Comparison of ENCODE assay signal across 9 cellular contexts in genomic region chr21:42414928-42415769, GRCh38. TPM values are rescaled to one million over a fixed set of nuclear protein-coding genes. Genes with fewer than 3 reads are reported as not detected.
A peak's percentile ranks its signal among the peaks of the same experiment; 100 is the strongest.
DNase-seq lines count a peak whose midpoint lies in the region; ATAC-seq, FAIRE-seq and TF ChIP-seq lines count a peak whose summit lies in the region.
"Had no signal": no experiment of that assay in that cellular context is flagged by ENCODE, and none has a peak within 500 bp of the region (broad histone marks: within the 10 kb centered on the region; RNA-seq: fewer than 3 reads in every experiment).

No MANE protein-coding gene starts in this region.

- H3K27me3 ChIP-seq in upper lobe of left lung (peaks cover 0 to 1% (median 0%) of the 10 kb centered on the region in 4 donors), left ventricle myocardium inferior (ENCODE audit: low read depth) (peaks cover 93% of the 10 kb centered on the region)

- H3K4me3 Mint-ChIP-seq in type B pancreatic cell: no peak overlapping the region

- H3K9me3 Mint-ChIP-seq in type B pancreatic cell: no peaks in the 10 kb centered on the region

- H3K4me1 Mint-ChIP-seq in type B pancreatic cell (ENCODE audit: unreplicated experiment): no peaks in the 10 kb centered on the region

- H3K27me3 Mint-ChIP-seq in type B pancreatic cell: peaks cover 3% of the 10 kb centered on the region

- WGBS in upper lobe of left lung, 2 donors: 64 to 67% methylated on average over 6 to 27 of the region's 27 CpGs

- H3K27ac Mint-ChIP-seq in type B pancreatic cell: no peak overlapping the region

- DNase-seq in GM12891 (ENCODE audit: insufficient read length, low spot score): peak; percentile 74
- peak; percentile 72 for DNase-seq in RKO (ENCODE audit: low spot score)
- peak; percentile 93 for DNase-seq in activated naive CD4-positive, alpha-beta T cell treated with anti-CD3 and anti-CD28 coated beads, Interleukin-2, amount 50 U/mL, for 16 hours
- peak; percentile 36 for DNase-seq in mucosa of gallbladder (ENCODE audit: low spot score)
- DNase-seq in upper lobe of left lung: peak in 1 of 2 donors; percentile 64
- no peak for DNase-seq in type B pancreatic cell (ENCODE audit: extremely low spot score, unreplicated experiment)
- DNase-seq in left ventricle myocardium inferior: no peak

- TF ChIP-seq POLR2A in GM12891 (IDR thresholded peaks at IDR 0.05; ENCODE audit: low read depth, low read length) (no peak), upper lobe of left lung (IDR thresholded peaks at IDR 0.05) (no peak)

- H3K36me3 Mint-ChIP-seq in type B pancreatic cell: no peaks in the 10 kb centered on the region

- TF ChIP-seq CTCF in upper lobe of left lung (IDR thresholded peaks at IDR 0.05): no peak
- no peak for TF ChIP-seq CTCF in type B pancreatic cell (conservative IDR thresholded peaks at IDR 0.05)
- no peak for TF ChIP-seq CTCF in left ventricle myocardium inferior (IDR thresholded peaks at IDR 0.05; ENCODE audit: borderline replicate concordance)

- H3K36me3 ChIP-seq in upper lobe of left lung: no peaks in the 10 kb centered on the region
- no peaks in the 10 kb centered on the region for H3K36me3 ChIP-seq in left ventricle myocardium inferior

- intact Hi-C loops in left ventricle myocardium inferior (cut with micrococcal nuclease): no loop called here

- H3K4me1 ChIP-seq in upper lobe of left lung: peaks cover 0 to 8% (median 0%) of the 10 kb centered on the region in 4 donors
- no peaks in the 10 kb centered on the region for H3K4me1 ChIP-seq in left ventricle myocardium inferior

- peak overlapping the region in 1 of 4 donors; percentile 13 for H3K27ac ChIP-seq in upper lobe of left lung
- no peak overlapping the region for H3K27ac ChIP-seq in left ventricle myocardium inferior (replicated peaks)
- H3K27ac ChIP-seq: KMS-11 had no signal

- ATAC-seq in HG02588 (IDR thresholded peaks at IDR 0.05; ENCODE audit: unreplicated experiment): peak; percentile 81
- ATAC-seq in upper lobe of left lung (ENCODE audit: low FRiP score in 2 of 2): peak; percentile 9 to 34

- no peaks in the 10 kb centered on the region for H3K9me3 ChIP-seq in upper lobe of left lung
- peaks cover 6% of the 10 kb centered on the region for H3K9me3 ChIP-seq in left ventricle myocardium inferior (replicated peaks)

- TF ChIP-seq EP300 in upper lobe of left lung (IDR thresholded peaks at IDR 0.05): no peak

- FAIRE-seq in GM12891 (lab: Jason Lieb, UNC): peak; percentile 96

- no peak overlapping the region for H3K4me3 ChIP-seq in upper lobe of left lung
- H3K4me3 ChIP-seq in left ventricle myocardium inferior: no peak overlapping the region

TF ChIP-seq in GM12891, 5 proteins besides CTCF, POLR2A, EP300 and RAD21:
- TF ChIP-seq POLR2AphosphoS5 (IDR thresholded peaks at IDR 0.05; ENCODE audit: low read depth, low read length): no peak; the same call in 1 of the 2 replicates
- TF ChIP-seq POU2F2 (IDR thresholded peaks at IDR 0.05; ENCODE audit: low read depth, low read length): peak; percentile 87
- TF ChIP-seq SPI1 (IDR thresholded peaks at IDR 0.05; ENCODE audit: low read depth, low read length): 0 out of 2 replicates have a peak, but pooled peaks have one; percentile 10
- no peak for TF ChIP-seq TAF1 (IDR thresholded peaks at IDR 0.05; ENCODE audit: low read depth, low read length)
- TF ChIP-seq PAX5 (IDR thresholded peaks at IDR 0.05; ENCODE audit: insufficient read depth, low read length, severe bottlenecking): peak; percentile 48

RNA-seq across cellular contexts. Expression of gene UBASH3A, which starts 11.4 kb away (rescaled TPM):
- 1.1 TPM for polyA plus RNA-seq in GM12891 (2012; ENCODE audit: low read depth, missing spikeins)
- 2.0 TPM for total RNA-seq in mucosa of gallbladder
- 1 to 10 TPM in 5 of 6 donors, not detected in 1; 1.4 to 7.3 (median 2.9) TPM for total RNA-seq in upper lobe of left lung
- total RNA-seq in type B pancreatic cell (ENCODE audit: low replicate concordance): not detected in 2 replicates
- not detected for total RNA-seq in left ventricle myocardium inferior

RNA-seq across cellular contexts. Expression of gene TMPRSS3, which starts 19.3 kb away (rescaled TPM):
- 129 TPM for polyA plus RNA-seq in GM12891 (2012; ENCODE audit: low read depth, missing spikeins)
- total RNA-seq in mucosa of gallbladder (10.5 TPM), upper lobe of left lung (10 to 100 TPM in 1 of 6 donors, 1 to 10 TPM in 5; 3.5 to 12.5 (median 5.8) TPM), type B pancreatic cell (ENCODE audit: low replicate concordance) (0.74 and 1.3 TPM in 2 replicates), left ventricle myocardium inferior (not detected)

RNA-seq across cellular contexts. Expression of gene TFF1, which starts 48.8 kb away (rescaled TPM):
- polyA plus RNA-seq in GM12891 (2012; ENCODE audit: low read depth, missing spikeins): 0.63 TPM
- total RNA-seq in mucosa of gallbladder: 241 TPM
- total RNA-seq in upper lobe of left lung: under 1 TPM in 2 of 6 donors, not detected in 4; 0.72 to 0.84 TPM
- total RNA-seq in type B pancreatic cell (ENCODE audit: low replicate concordance): 42.6 and 136 TPM in 2 replicates
- total RNA-seq in left ventricle myocardium inferior: not detected

Comparison
In these comparisons a context has a peak if more than half of its experiments do, and no peak if none do; other contexts are left out.
1. DNase-seq: peak in GM12891 (single experiment), RKO (single experiment), activated naive CD4-positive, alpha-beta T cell treated with anti-CD3 and anti-CD28 coated beads, Interleukin-2, amount 50 U/mL, for 16 hours (single experiment) and mucosa of gallbladder (single experiment); none in type B pancreatic cell (single experiment) and left ventricle myocardium inferior (single experiment).
2. RNA of gene TFF1, which starts 48.8 kb away (total RNA-seq): 241 TPM in mucosa of gallbladder (single experiment) and 42.6 to 136 TPM in type B pancreatic cell; 0.72 to 0.84 TPM in upper lobe of left lung and not detected in left ventricle myocardium inferior (single experiment); every median in the first group is over 10 times any median in the second.